Comparison of ENCODE assay signal across 4 cellular contexts in genomic region chr4:42101576-42101975, GRCh38. TPM values are rescaled to one million over a fixed set of nuclear protein-coding genes. Genes with fewer than 3 reads are reported as not detected.
"Had no signal": no experiment of that assay in that cellular context is flagged by ENCODE, and none has a peak within 500 bp of the region (broad histone marks: within the 10 kb centered on the region; RNA-seq: fewer than 3 reads in every experiment).

No MANE protein-coding gene starts in this region.

RNA-seq across cellular contexts. Expression of gene BEND4, which starts 50.9 kb away (rescaled TPM):
- total RNA-seq: chondrocyte, osteocyte, suprapubic skin had no signal
- polyA plus RNA-seq: psoas muscle had no signal
